Comparison of ENCODE assay signal across 8 cellular contexts in the genomic region with DNA sequence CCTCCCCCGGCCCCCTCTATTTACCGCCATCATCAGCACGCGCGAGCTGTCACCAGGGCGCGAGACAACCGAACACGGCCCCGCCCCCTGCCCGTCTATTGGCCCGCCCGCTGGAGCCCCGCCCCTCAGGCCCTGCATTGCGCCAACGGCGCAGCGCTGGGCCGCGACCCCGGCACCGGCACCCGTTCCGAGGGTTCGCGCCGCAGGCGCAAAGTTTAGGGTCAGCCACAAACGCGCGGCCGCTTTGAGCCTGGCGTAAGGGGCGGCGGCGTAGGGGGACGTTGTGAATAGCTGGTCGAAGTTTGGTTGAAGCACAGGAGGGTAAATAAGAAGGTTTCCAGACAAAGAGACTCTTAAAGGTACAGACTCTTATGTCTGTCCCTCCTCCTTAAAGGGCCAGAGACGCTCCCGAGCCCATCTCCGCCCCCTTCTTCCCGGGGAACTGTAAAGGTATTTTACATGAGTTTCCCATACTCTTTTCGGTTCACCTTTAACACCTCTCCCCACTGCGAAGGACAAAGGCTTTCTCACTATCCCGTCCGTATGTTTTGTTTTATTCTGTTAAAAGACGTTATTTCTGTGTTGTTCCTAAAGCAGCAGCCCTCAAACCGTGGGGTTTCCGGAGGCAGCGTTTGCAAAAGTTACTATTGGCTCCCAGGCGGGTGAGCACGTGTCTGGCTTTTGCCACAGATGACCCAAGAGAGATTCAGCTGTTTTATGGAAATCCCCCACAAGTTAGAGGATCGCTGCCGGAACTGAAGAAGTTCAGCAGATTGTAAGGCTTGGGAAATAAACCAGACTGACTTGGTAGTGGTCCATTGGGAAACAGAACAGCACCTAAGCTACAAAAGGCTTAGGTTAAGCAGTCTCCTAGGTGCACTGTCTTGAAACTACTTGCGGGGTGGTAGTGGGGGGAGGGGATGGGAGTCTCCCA. TPM values are rescaled to one million over a fixed set of nuclear protein-coding genes. Genes with fewer than 3 reads are reported as not detected.
DNase-seq lines count a peak whose midpoint lies in the region; TF ChIP-seq lines count a peak whose summit lies in the region.

A gene (minus strand): TSS at position 76 of the 934 bp plus-strand sequence. CDS start 88,392 bp downstream, outside the sequence.

- peaks cover 25% of the 10 kb centered on the region for H3K4me1 Mint-ChIP-seq in nephron progenitor cell
- H3K4me1 Mint-ChIP-seq in stimulated activated naive CD8-positive, alpha-beta T cell treated with anti-CD3 and anti-CD28 coated beads, Interleukin-15, Interleukin-2, amounts not matched to agents 100 ng/mL and 50 ng/mL, for 24 hours (ENCODE audit: low read depth), result peaks cover 10% of the 10 kb centered on the region

- H3K4me3 Mint-ChIP-seq in nephron progenitor cell, result no peak within 1 kb of the TSS
- no peak within 1 kb of the TSS for H3K4me3 Mint-ChIP-seq in stimulated activated naive CD8-positive, alpha-beta T cell treated with anti-CD3 and anti-CD28 coated beads, Interleukin-15, Interleukin-2, amounts not matched to agents 100 ng/mL and 50 ng/mL, for 24 hours

- TF ChIP-seq CTCF in fibroblast of the aortic adventitia (IDR thresholded peaks at IDR 0.05; ENCODE audit: insufficient read depth, low read length) (no peak), nephron progenitor cell (IDR thresholded peaks at IDR 0.05) (no peak)

- peaks cover 3% of the 10 kb centered on the region for H3K36me3 Mint-ChIP-seq in nephron progenitor cell (ENCODE audit: low read depth)
- no peaks in the 10 kb centered on the region for H3K36me3 Mint-ChIP-seq in stimulated activated naive CD8-positive, alpha-beta T cell treated with anti-CD3 and anti-CD28 coated beads, Interleukin-15, Interleukin-2, amounts not matched to agents 100 ng/mL and 50 ng/mL, for 24 hours (ENCODE audit: low read depth)

- DNase-seq in EL (peak; percentile 85), GOT3 (lab: John Stamatoyannopoulos, UW) (peak; percentile 42), LHCN-M2 (ENCODE audit: low read depth) (peak; percentile 79), RKO (ENCODE audit: low spot score) (peak; percentile 87), fibroblast of the aortic adventitia (ENCODE audit: low read depth) (peak; percentile 83), nephron progenitor cell (peak; percentile 98)
- peak; percentile 83 to 84 for DNase-seq in activated T-helper 1 cell treated with anti-CD3 and anti-CD28 coated beads, Interleukin-2, amount 50 U/mL, for 16 hours (ENCODE audit: low read depth in 1 of 2, low spot score in 1 of 2)

- peak within 1 kb of the TSS; percentile 97 for H3K27ac Mint-ChIP-seq in nephron progenitor cell
- peak within 1 kb of the TSS; percentile 95 for H3K27ac Mint-ChIP-seq in stimulated activated naive CD8-positive, alpha-beta T cell treated with anti-CD3 and anti-CD28 coated beads, Interleukin-15, Interleukin-2, amounts not matched to agents 100 ng/mL and 50 ng/mL, for 24 hours

- H3K4me3 ChIP-seq in fibroblast of the aortic adventitia (ENCODE audit: low read depth, low read length), result peak within 1 kb of the TSS; percentile 82

- no peaks in the 10 kb centered on the region for H3K27me3 Mint-ChIP-seq in nephron progenitor cell (ENCODE audit: low read depth, poor library complexity)
- H3K27me3 Mint-ChIP-seq in stimulated activated naive CD8-positive, alpha-beta T cell treated with anti-CD3 and anti-CD28 coated beads, Interleukin-15, Interleukin-2, amounts not matched to agents 100 ng/mL and 50 ng/mL, for 24 hours, result no peaks in the 10 kb centered on the region

- no peaks in the 10 kb centered on the region for H3K9me3 Mint-ChIP-seq in nephron progenitor cell
- H3K9me3 Mint-ChIP-seq in stimulated activated naive CD8-positive, alpha-beta T cell treated with anti-CD3 and anti-CD28 coated beads, Interleukin-15, Interleukin-2, amounts not matched to agents 100 ng/mL and 50 ng/mL, for 24 hours, result no peaks in the 10 kb centered on the region

RNA-seq across cellular contexts. Expression of the gene that starts here (rescaled TPM):
- 1.6 and 1.7 TPM in 2 replicates for total RNA-seq in LHCN-M2 (2014; rRNA removed)
- 1.9 TPM for polyA plus RNA-seq in LHCN-M2 (2012)
- 2.7 and 11.2 TPM in 2 replicates for total RNA-seq in fibroblast of the aortic adventitia (ENCODE audit: low replicate concordance)

Comparison
In these comparisons a context has a peak if more than half of its experiments do, and no peak if none do; other contexts are left out.
1. Peak in every context shown above with its lines: DNase-seq and H3K4me3 ChIP-seq.
2. DNase-seq: peak in every context shown above with its lines; median percentile 98 in nephron progenitor cell; 87 in RKO; 85 in EL; 84 in activated T-helper 1 cell treated with anti-CD3 and anti-CD28 coated beads, Interleukin-2, amount 50 U/mL, for 16 hours; 83 in fibroblast of the aortic adventitia; 79 in LHCN-M2; 42 in GOT3.